ENCODE assay signal across 18 cellular contexts in the genomic region with DNA sequence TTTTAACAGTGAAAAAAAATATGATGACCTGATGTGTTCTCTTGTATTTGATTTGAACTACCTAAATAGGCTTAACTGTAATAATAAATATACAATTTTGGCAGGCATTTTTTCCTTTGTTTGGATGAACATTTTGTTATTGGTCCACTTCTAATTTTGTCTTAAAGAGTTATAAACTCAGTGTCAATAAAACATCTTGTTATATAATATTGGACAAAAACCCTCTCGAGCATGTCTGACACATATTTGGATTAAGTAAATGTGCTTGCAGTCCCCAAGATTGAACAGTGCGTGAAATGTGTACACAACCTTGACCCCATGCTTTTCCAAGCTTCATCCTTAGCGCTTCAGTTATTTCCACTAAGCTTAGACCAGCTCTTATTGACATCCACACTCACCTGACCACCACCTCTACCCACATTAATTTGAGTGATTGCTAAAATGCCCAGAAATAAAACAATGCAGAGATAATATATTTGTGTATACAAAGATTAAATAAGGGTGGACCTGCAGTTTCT. TPM values are rescaled to one million over a fixed set of nuclear protein-coding genes. Genes with fewer than 3 reads are reported as not detected.
DNase-seq lines count a peak whose midpoint lies in the region; ATAC-seq, FAIRE-seq and TF ChIP-seq lines count a peak whose summit lies in the region.
"Had no signal": no experiment of that assay in that cellular context is flagged by ENCODE, and none has a peak within 500 bp of the region (broad histone marks: within the 10 kb centered on the region; RNA-seq: fewer than 3 reads in every experiment).

No MANE protein-coding gene starts in this region.

- H4K20me1 ChIP-seq in Karpas-422 (ENCODE audit: insufficient read depth, low read depth, low read length) (no peaks in the 10 kb centered on the region), HepG2 (ENCODE audit: insufficient read depth, low read length) (no peaks in the 10 kb centered on the region)

- in situ Hi-C loops in HepG2 (cut with HindIII; ENCODE audit: extremely low pct_ligation_motif_present, low pct_unique_long_range_greater_than_20kb): no loop called here

- POLR2A ChIA-PET in HepG2 (lab: Yijun Ruan, JAX): no interaction called here
- POLR2A ChIA-PET in activated CD4-positive, alpha-beta memory T cell treated with anti-CD3 and anti-CD28 coated beads, Interleukin-2, amount 10 ng/mL, durations not matched to agents 7 days and 5 days (lab: Charles Lee): interaction anchor here (1.5 kb wide), 1 partner anchor 252 kb away, joined by 3 read pairs; the partner anchor contains the start of gene ABHD10

- peaks cover 18% of the 10 kb centered on the region for H3K36me3 Mint-ChIP-seq in activated CD4-positive, alpha-beta memory T cell treated with anti-CD3 and anti-CD28 coated beads, Interleukin-2, amount 10 ng/mL, durations not matched to agents 7 days and 5 days (ENCODE audit: low read depth)
- H3K36me3 Mint-ChIP-seq in activated CD8-positive, alpha-beta memory T cell treated with anti-CD3 and anti-CD28 coated beads, Interleukin-2, amount 10 ng/mL, durations not matched to agents 7 days and 5 days: peaks cover 18% of the 10 kb centered on the region

- no peaks in the 10 kb centered on the region for H3K79me2 ChIP-seq in Karpas-422 (ENCODE audit: low read length)
- H3K79me2 ChIP-seq in HepG2 (ENCODE audit: insufficient read depth, low read length): no peaks in the 10 kb centered on the region

- H3K4me3 Mint-ChIP-seq in activated CD4-positive, alpha-beta memory T cell treated with anti-CD3 and anti-CD28 coated beads, Interleukin-2, amount 10 ng/mL, durations not matched to agents 7 days and 5 days: no peak overlapping the region
- no peak overlapping the region for H3K4me3 Mint-ChIP-seq in activated CD8-positive, alpha-beta memory T cell treated with anti-CD3 and anti-CD28 coated beads, Interleukin-2, amount 10 ng/mL, durations not matched to agents 7 days and 5 days
- H3K4me3 Mint-ChIP-seq: CD4-positive, CD25-positive, alpha-beta regulatory T cell had no signal

- H3K4me3 ChIP-seq in Karpas-422 (ENCODE audit: low read length): peak overlapping the region; percentile 25; the same call in 1 of the 2 replicates
- no peak overlapping the region for H3K4me3 ChIP-seq in LNCaP clone FGC (ENCODE audit: low read depth, low read length)
- no peak overlapping the region for H3K4me3 ChIP-seq in HepG2 (replicated peaks in 1 of 3; ENCODE audit: insufficient read depth in 1 of 3, low read depth in 2 of 3, low read length in 3 of 3)
- H3K4me3 ChIP-seq: GM23248, HAP-1 had no signal

- peak; percentile 55 for DNase-seq in Karpas-422
- DNase-seq in LNCaP clone FGC (ENCODE audit: low read depth): peak; percentile 70
- peak; percentile 55 for DNase-seq in HepG2 (ENCODE audit: low spot score)
- no peak for DNase-seq in activated CD4-positive, alpha-beta memory T cell treated with anti-CD3 and anti-CD28 coated beads, Interleukin-2, amount 10 ng/mL, durations not matched to agents 7 days and 5 days
- DNase-seq in activated CD8-positive, alpha-beta memory T cell treated with anti-CD3 and anti-CD28 coated beads, Interleukin-2, amount 10 ng/mL, durations not matched to agents 7 days and 5 days: no peak
- DNase-seq in SKM-1 treated with dmso at 0.1 percent for 144 hours (lab: John Stamatoyannopoulos, UW; ENCODE audit: unreplicated experiment): no peak
- DNase-seq: ACHN; BE2C; C1 segment of cervical spinal cord; Caco-2; CD4-positive, CD25-positive, alpha-beta regulatory T cell; DMS79 treated with DMSO at 0.1 percent for 48 hours; GF-D8; GM23248 had no signal

- no peaks in the 10 kb centered on the region for H3K9me3 ChIP-seq in Karpas-422 (ENCODE audit: low read length)
- H3K9me3 ChIP-seq in HepG2 (ENCODE audit: low read length): no peaks in the 10 kb centered on the region
- H3K9me3 ChIP-seq: BE2C, Caco-2, HAP-1 had no signal

- H3K4me1 ChIP-seq in Karpas-422 (ENCODE audit: low read length) (peaks cover 90% of the 10 kb centered on the region), HepG2 (ENCODE audit: insufficient read depth, low read length) (peaks cover 47% of the 10 kb centered on the region)
- H3K4me1 ChIP-seq: BE2C had no signal

- H3K36me3 ChIP-seq in Karpas-422 (ENCODE audit: insufficient read depth, low read length) (no peaks in the 10 kb centered on the region), HepG2 (replicated peaks in 1 of 2; ENCODE audit: control insufficient read depth in 1 of 2, insufficient read depth in 2 of 2, low read length in 2 of 2) (no peaks in the 10 kb centered on the region)
- H3K36me3 ChIP-seq: BE2C, HAP-1 had no signal

- intact Hi-C loops in HepG2 (cut with micrococcal nuclease; ENCODE audit: unreplicated experiment): no loop called here

- H3K27ac ChIP-seq in Karpas-422 (ENCODE audit: low read length) (peak overlapping the region; percentile 97), VCaP (peak overlapping the region; percentile 45), HepG2 (ENCODE audit: extremely low read length, insufficient read depth, low read length) (no peak overlapping the region)
- H3K27ac ChIP-seq: GM23248 had no signal

- no peak overlapping the region for H3K27ac Mint-ChIP-seq in activated CD4-positive, alpha-beta memory T cell treated with anti-CD3 and anti-CD28 coated beads, Interleukin-2, amount 10 ng/mL, durations not matched to agents 7 days and 5 days
- no peak overlapping the region for H3K27ac Mint-ChIP-seq in activated CD8-positive, alpha-beta memory T cell treated with anti-CD3 and anti-CD28 coated beads, Interleukin-2, amount 10 ng/mL, durations not matched to agents 7 days and 5 days
- H3K27ac Mint-ChIP-seq: CD4-positive, CD25-positive, alpha-beta regulatory T cell had no signal

- H3K27me3 ChIP-seq in Karpas-422 (ENCODE audit: low read length) (no peaks in the 10 kb centered on the region), HepG2 (ENCODE audit: control insufficient read depth in 1 of 2, insufficient read depth in 2 of 2, low read length in 2 of 2) (no peaks in the 10 kb centered on the region)

- TF ChIP-seq CTCF in LNCaP clone FGC (IDR thresholded peaks at IDR 0.05; ENCODE audit: control insufficient read depth, extremely low read depth, insufficient read depth) (no peak), VCaP (conservative IDR thresholded peaks at IDR 0.05) (no peak), HepG2 (CRISPR knock-in tag; IDR thresholded peaks at IDR 0.05) (no peak)

- no peaks in the 10 kb centered on the region for H3K27me3 Mint-ChIP-seq in activated CD4-positive, alpha-beta memory T cell treated with anti-CD3 and anti-CD28 coated beads, Interleukin-2, amount 10 ng/mL, durations not matched to agents 7 days and 5 days
- H3K27me3 Mint-ChIP-seq in activated CD8-positive, alpha-beta memory T cell treated with anti-CD3 and anti-CD28 coated beads, Interleukin-2, amount 10 ng/mL, durations not matched to agents 7 days and 5 days: no peaks in the 10 kb centered on the region
- H3K27me3 Mint-ChIP-seq: CD4-positive, CD25-positive, alpha-beta regulatory T cell had no signal

- H3K4me2 ChIP-seq in Karpas-422 (ENCODE audit: low read depth, low read length, poor library complexity, severe bottlenecking) (peak overlapping the region; percentile 72), HepG2 (ENCODE audit: low read depth, low read length) (no peak overlapping the region)

- BruUV-seq in HepG2 (replicated peaks; lab: Mats Ljungman, UMichigan): no TSS peak

- peaks cover 5% of the 10 kb centered on the region for H3K4me1 Mint-ChIP-seq in activated CD4-positive, alpha-beta memory T cell treated with anti-CD3 and anti-CD28 coated beads, Interleukin-2, amount 10 ng/mL, durations not matched to agents 7 days and 5 days
- peaks cover 6% of the 10 kb centered on the region for H3K4me1 Mint-ChIP-seq in activated CD8-positive, alpha-beta memory T cell treated with anti-CD3 and anti-CD28 coated beads, Interleukin-2, amount 10 ng/mL, durations not matched to agents 7 days and 5 days

- TF ChIP-seq POLR2A in HepG2 (IDR thresholded peaks at IDR 0.05; ENCODE audit: insufficient read depth in 1 of 2, low read depth in 2 of 2, low read length in 2 of 2): no peak

- no peaks in the 10 kb centered on the region for H3K9me3 Mint-ChIP-seq in activated CD4-positive, alpha-beta memory T cell treated with anti-CD3 and anti-CD28 coated beads, Interleukin-2, amount 10 ng/mL, durations not matched to agents 7 days and 5 days
- no peaks in the 10 kb centered on the region for H3K9me3 Mint-ChIP-seq in activated CD8-positive, alpha-beta memory T cell treated with anti-CD3 and anti-CD28 coated beads, Interleukin-2, amount 10 ng/mL, durations not matched to agents 7 days and 5 days (ENCODE audit: low read depth)

- ATAC-seq in HepG2: peak; percentile 52; the same call in 2 of the 3 replicates
- no peak for ATAC-seq in activated CD8-positive, alpha-beta memory T cell treated with anti-CD3 and anti-CD28 coated beads, Interleukin-2, amount 10 ng/mL, durations not matched to agents 7 days and 5 days

- WGBS in HepG2 (ENCODE audit: low lambda C conversion rate): 2% methylated on average over 3 of the region's 3 CpGs

- H3K9ac ChIP-seq in Karpas-422 (ENCODE audit: low read length) (peak overlapping the region; percentile 61), HepG2 (ENCODE audit: insufficient read depth, low read depth, low read length) (no peak overlapping the region)
- H3K9ac ChIP-seq: GM23248 had no signal

- peak in 1 of 2 experiments; percentile 23; a peak in 1 of 4 replicates for TF ChIP-seq EP300 in HepG2 (IDR thresholded peaks at IDR 0.05; ENCODE audit: low read depth in 2 of 2, low read length in 2 of 2)
- no peak for TF ChIP-seq EP300 in HepG2 (CRISPR knock-in tag; IDR thresholded peaks at IDR 0.05; ENCODE audit: borderline replicate concordance)

- no peak for TF ChIP-seq RAD21 in HepG2 (CRISPR knock-in tag; IDR thresholded peaks at IDR 0.05)

- no peak overlapping the region for H2AFZ ChIP-seq in Karpas-422 (ENCODE audit: low read length)
- H2AFZ ChIP-seq in HepG2 (ENCODE audit: low read length): no peak overlapping the region
- H2AFZ ChIP-seq: GM23248 had no signal

- H3K9me2 ChIP-seq in Karpas-422 (replicated peaks; ENCODE audit: insufficient read depth, low read length): no peaks in the 10 kb centered on the region

- FAIRE-seq in HepG2 (lab: Jason Lieb, UNC): peak; percentile 40
- FAIRE-seq: A204.1, D721Med had no signal

- CTCF ChIA-PET in HepG2 (lab: Yijun Ruan, JAX; ENCODE audit: low intra/inter-chr PET ratio, low total read pairs): no interaction called here
- CTCF ChIA-PET in activated CD4-positive, alpha-beta memory T cell treated with anti-CD3 and anti-CD28 coated beads, Interleukin-2, amount 10 ng/mL, durations not matched to agents 7 days and 5 days (lab: Charles Lee): no interaction called here
- CTCF ChIA-PET in activated CD8-positive, alpha-beta memory T cell treated with anti-CD3 and anti-CD28 coated beads, Interleukin-2, amount 10 ng/mL, durations not matched to agents 7 days and 5 days (lab: Charles Lee): no interaction called here

RNA-seq across cellular contexts. Expression of gene PLCXD2, which starts 52.4 kb away (rescaled TPM):
- total RNA-seq in Karpas-422 (2014; rRNA removed; shearing (Covaris generic); ENCODE audit: low replicate concordance): 3.0 and 4.5 TPM in 2 replicates
- 23.5 and 29.1 TPM in 2 replicates for total RNA-seq in HepG2 (2016; rRNA removed; fragmentation: Illumina TruSeq; extraction: Trizol)
- 9.1 and 11.9 TPM in 2 replicates for total RNA-seq in HepG2 (2016; cell fraction: cytosol; rRNA removed; fragmentation: Illumina TruSeq; extraction: Trizol; ENCODE audit: low read depth)
- 21.6 and 24.6 TPM in 2 replicates for total RNA-seq in HepG2 (2016; cell fraction: insoluble cytoplasmic fraction; rRNA removed; fragmentation: Illumina TruSeq; extraction: Trizol)
- total RNA-seq in HepG2 (2016; cell fraction: membrane; rRNA removed; fragmentation: Illumina TruSeq; extraction: Trizol): 18.7 and 18.8 TPM in 2 replicates
- total RNA-seq in HepG2 (2016; cell fraction: nucleus; rRNA removed; fragmentation: Illumina TruSeq; extraction: Trizol): 27.0 and 27.2 TPM in 2 replicates
- polyA plus RNA-seq in HepG2 (2011; rRNA removed): 4.7 and 4.8 TPM in 2 replicates
- 4.7 and 6.8 TPM in 2 replicates for polyA plus RNA-seq in HepG2 (2011; cell fraction: cytosol; rRNA removed)
- 2.9 and 3.5 TPM in 2 replicates for polyA plus RNA-seq in HepG2 (2011; cell fraction: nucleus; rRNA removed)
- polyA plus RNA-seq in HepG2 (2012): 7.1 and 11.5 TPM in 2 replicates
- 9.5 and 11.8 TPM in 2 replicates for polyA plus RNA-seq in HepG2 (2016; cell fraction: cytosol; fragmentation: Illumina TruSeq; extraction: Trizol; ENCODE audit: low read depth)
- 17.7 and 19.9 TPM in 2 replicates for polyA plus RNA-seq in HepG2 (2016; cell fraction: insoluble cytoplasmic fraction; fragmentation: Illumina TruSeq; extraction: Trizol; ENCODE audit: low read depth)
- polyA plus RNA-seq in HepG2 (2016; cell fraction: membrane; fragmentation: Illumina TruSeq; extraction: Trizol; ENCODE audit: low read depth): 14.0 and 14.3 TPM in 2 replicates
- 8.6 and 9.9 TPM in 2 replicates for polyA plus RNA-seq in HepG2 (2016; cell fraction: nucleus; fragmentation: Illumina TruSeq; extraction: Trizol; ENCODE audit: insufficient read depth, low read depth)
- 3.4 and 6.0 TPM in 2 replicates for polyA minus RNA-seq in HepG2 (2011; rRNA and poly(A)+ RNA removed; ENCODE audit: low replicate concordance)
- 0.49 and 2.7 TPM in 2 replicates for polyA minus RNA-seq in HepG2 (2011; cell fraction: cytosol; rRNA and poly(A)+ RNA removed)
- polyA minus RNA-seq in HepG2 (2011; cell fraction: nucleus; rRNA and poly(A)+ RNA removed): 62.8 and 86.4 TPM in 2 replicates
- 10 to 100 TPM; 12.1 to 13.2 TPM for total RNA-seq in activated CD4-positive, alpha-beta memory T cell treated with anti-CD3 and anti-CD28 coated beads, Interleukin-2, amount 10 ng/mL, durations not matched to agents 7 days and 5 days
- 10 to 100 TPM; 16.7 to 21.1 TPM for total RNA-seq in activated CD8-positive, alpha-beta memory T cell treated with anti-CD3 and anti-CD28 coated beads, Interleukin-2, amount 10 ng/mL, durations not matched to agents 7 days and 5 days

Comparison
In these comparisons a context has a peak if more than half of its experiments do, and no peak if none do; other contexts are left out.
1. DNase-seq: peak in Karpas-422 (single experiment), LNCaP clone FGC (single experiment) and HepG2 (single experiment); none in activated CD4-positive, alpha-beta memory T cell treated with anti-CD3 and anti-CD28 coated beads, Interleukin-2, amount 10 ng/mL, durations not matched to agents 7 days and 5 days (single experiment), activated CD8-positive, alpha-beta memory T cell treated with anti-CD3 and anti-CD28 coated beads, Interleukin-2, amount 10 ng/mL, durations not matched to agents 7 days and 5 days (single experiment) and SKM-1 treated with dmso at 0.1 percent for 144 hours (single experiment).